ENCODE assay signal across 10 cellular contexts in the genomic region with DNA sequence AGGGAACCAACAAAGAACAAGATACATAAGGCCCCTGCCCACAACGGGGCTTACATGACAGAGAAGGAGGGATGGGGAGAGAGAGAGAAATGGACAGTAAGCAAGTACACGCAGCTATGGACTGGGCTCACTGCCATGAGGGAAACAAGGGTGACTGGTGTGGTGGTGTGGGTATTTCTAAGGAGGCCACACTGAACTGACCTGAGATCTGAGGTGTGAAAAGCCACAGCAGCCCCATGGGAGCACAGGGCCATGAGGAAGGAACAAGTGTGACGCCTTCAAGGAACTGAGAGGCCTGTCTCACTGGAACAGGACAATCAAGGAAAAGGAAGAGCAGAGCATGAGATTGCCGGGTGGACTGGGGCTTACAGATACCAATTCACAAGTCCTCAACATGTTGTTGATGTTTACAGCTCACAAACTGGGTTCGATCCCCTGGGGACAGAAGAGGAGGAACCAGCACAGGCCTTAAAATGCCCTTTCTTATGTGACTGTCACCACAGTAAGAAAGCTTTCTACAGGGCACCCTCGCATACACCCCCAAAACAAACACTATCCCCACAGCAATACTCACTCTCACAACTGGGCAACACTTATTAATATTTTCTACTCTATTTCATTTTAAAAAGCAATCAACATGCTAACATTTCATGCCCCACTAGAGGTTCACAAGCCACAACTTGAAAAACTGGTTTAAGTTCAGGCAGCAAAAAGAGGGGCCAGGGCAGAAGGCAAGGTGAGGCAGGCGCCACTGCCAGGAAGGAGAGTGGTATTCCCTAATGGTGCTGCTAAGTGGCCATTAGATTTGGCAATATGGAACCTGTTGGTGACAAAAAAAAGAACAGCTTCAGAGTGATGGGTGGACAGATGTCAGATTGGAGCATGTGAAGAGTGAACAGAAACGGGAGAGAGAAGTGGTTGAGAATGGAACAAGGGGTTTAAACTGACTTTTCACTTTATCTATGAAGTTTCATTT. TPM values are rescaled to one million over a fixed set of nuclear protein-coding genes. Genes with fewer than 3 reads are reported as not detected.
DNase-seq lines count a peak whose midpoint lies in the region; ATAC-seq and TF ChIP-seq lines count a peak whose summit lies in the region.
"Had no signal": no experiment of that assay in that cellular context is flagged by ENCODE, and none has a peak within 500 bp of the region (broad histone marks: within the 10 kb centered on the region; RNA-seq: fewer than 3 reads in every experiment).

No MANE protein-coding gene starts in this region.

- H3K27me3 Mint-ChIP-seq in stimulated activated memory B cell treated with anti-CD40 and anti-IgM and Interleukin-4, amounts not matched to agents 10 μg/mL and 1 μg/mL and 100 μg/mL, for 72 hours, result no peaks in the 10 kb centered on the region

- ATAC-seq in GM18520 (IDR thresholded peaks at IDR 0.05; ENCODE audit: unreplicated experiment) (peak; percentile 71), HG03108 (IDR thresholded peaks at IDR 0.05; ENCODE audit: unreplicated experiment) (peak; percentile 63)
- peak; percentile 79 for ATAC-seq in stimulated activated memory B cell treated with anti-CD40 and anti-IgM and Interleukin-4, amounts not matched to agents 10 μg/mL and 1 μg/mL and 100 μg/mL, for 72 hours

- no peaks in the 10 kb centered on the region for H3K9me3 Mint-ChIP-seq in stimulated activated memory B cell treated with anti-CD40 and anti-IgM and Interleukin-4, amounts not matched to agents 10 μg/mL and 1 μg/mL and 100 μg/mL, for 72 hours
- H3K9me3 Mint-ChIP-seq: T-helper 2 cell treated with Interferon-gamma antibody and Interleukin-4, amounts not matched to agents 5 μg/mL and 100 μg/mL, for 36 hours had no signal

- no peak for TF ChIP-seq CTCF in choroid plexus epithelial cell (conservative IDR thresholded peaks at IDR 0.05; ENCODE audit: low read depth, low read length)

- peak overlapping the region; percentile 5 for H3K27ac Mint-ChIP-seq in stimulated activated memory B cell treated with anti-CD40 and anti-IgM and Interleukin-4, amounts not matched to agents 10 μg/mL and 1 μg/mL and 100 μg/mL, for 72 hours
- H3K27ac Mint-ChIP-seq: T-helper 2 cell treated with Interferon-gamma antibody and Interleukin-4, amounts not matched to agents 5 μg/mL and 100 μg/mL, for 36 hours had no signal

- DNase-seq in choroid plexus epithelial cell (ENCODE audit: low read depth) (peak; percentile 44), NCI-H69 (lab: John Stamatoyannopoulos, UW) (no peak), A172 (ENCODE audit: low spot score) (no peak)
- DNase-seq in activated naive CD4-positive, alpha-beta T cell (lab: John Stamatoyannopoulos, UW), result no peak
- DNase-seq: activated CD8-positive, alpha-beta memory T cell treated with anti-CD3 and anti-CD28 coated beads for 24 hours; NCI-H1694 treated with DMSO at 0.1 percent for 48 hours had no signal

- H3K4me1 Mint-ChIP-seq in stimulated activated memory B cell treated with anti-CD40 and anti-IgM and Interleukin-4, amounts not matched to agents 10 μg/mL and 1 μg/mL and 100 μg/mL, for 72 hours, result peaks cover 15% of the 10 kb centered on the region

- H3K36me3 Mint-ChIP-seq in stimulated activated memory B cell treated with anti-CD40 and anti-IgM and Interleukin-4, amounts not matched to agents 10 μg/mL and 1 μg/mL and 100 μg/mL, for 72 hours, result peaks cover 25% of the 10 kb centered on the region

- H3K4me3 ChIP-seq in choroid plexus epithelial cell (ENCODE audit: low read depth, low read length), result no peak overlapping the region

- no peak overlapping the region for H3K4me3 Mint-ChIP-seq in stimulated activated memory B cell treated with anti-CD40 and anti-IgM and Interleukin-4, amounts not matched to agents 10 μg/mL and 1 μg/mL and 100 μg/mL, for 72 hours
- H3K4me3 Mint-ChIP-seq: T-helper 2 cell treated with Interferon-gamma antibody and Interleukin-4, amounts not matched to agents 5 μg/mL and 100 μg/mL, for 36 hours had no signal

RNA-seq across cellular contexts. Expression of gene TCIRG1, which starts 39.1 kb away (rescaled TPM):
- 149 and 167 TPM in 2 replicates for total RNA-seq in A172 (2014; rRNA removed; shearing (Covaris generic))

RNA-seq across cellular contexts. Expression of gene CHKA, which starts 43.3 kb away (rescaled TPM):
- total RNA-seq in A172 (2014; rRNA removed; shearing (Covaris generic)), result 18.6 and 26.9 TPM in 2 replicates

RNA-seq across cellular contexts. Expression of gene NDUFS8, which starts 47.4 kb away (rescaled TPM):
- total RNA-seq in A172 (2014; rRNA removed; shearing (Covaris generic)), result 255 and 310 TPM in 2 replicates
